ENCODE assay signal across 8 cellular contexts in the genomic region with DNA sequence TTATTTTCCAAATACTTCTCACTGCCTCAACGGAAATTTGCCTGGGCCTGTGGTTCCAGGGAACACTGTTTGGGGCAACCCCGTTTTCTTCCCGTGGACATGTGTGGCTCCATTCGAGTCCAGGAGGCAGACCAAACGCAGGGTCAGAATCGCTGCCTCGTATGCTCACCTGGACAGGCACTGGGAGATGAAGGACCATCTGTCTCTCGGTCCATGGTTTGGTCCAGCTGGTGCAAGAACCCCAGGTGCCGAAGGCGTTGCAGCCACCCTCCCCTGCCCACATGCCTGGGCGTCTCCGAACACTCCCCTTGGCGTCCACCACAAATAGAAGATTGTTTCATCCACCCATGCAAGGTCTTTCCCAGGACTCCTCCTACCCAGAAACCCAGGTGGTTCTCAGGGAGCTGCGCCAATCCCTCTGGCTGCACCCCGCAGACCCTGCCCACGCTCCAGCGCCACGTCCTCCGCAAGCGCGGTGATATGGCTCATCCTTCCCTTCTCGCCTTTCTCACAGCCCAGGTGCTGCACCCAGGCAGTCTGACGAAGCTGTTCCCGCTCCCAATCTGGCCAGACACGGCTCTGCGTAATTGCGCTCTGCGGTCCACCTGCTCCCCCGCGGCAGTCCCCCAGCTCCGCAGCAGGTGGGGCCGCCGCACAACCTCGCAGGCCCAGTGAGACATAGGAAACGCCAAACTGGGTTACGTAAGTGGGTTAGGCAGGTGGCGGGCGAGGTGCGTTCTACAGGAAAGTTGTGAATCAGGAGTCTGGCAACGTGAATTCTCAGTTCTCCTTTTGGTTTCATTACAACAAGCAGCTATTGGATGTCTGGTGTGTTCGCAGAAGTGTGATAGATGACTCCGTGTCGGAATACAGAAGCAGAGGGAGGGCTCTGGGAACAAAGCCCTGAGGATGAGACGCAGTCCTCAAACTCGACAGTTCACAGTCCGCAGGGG.
DNase-seq lines count a peak whose midpoint lies in the region; ATAC-seq and TF ChIP-seq lines count a peak whose summit lies in the region.

No MANE protein-coding gene starts in this region.

- DNase-seq in COR-L47 (lab: John Stamatoyannopoulos, UW) (peak; percentile 93), PC-9 (peak; percentile 70 to 80), memory B cell (ENCODE audit: low spot score in 2 of 2) (peak; percentile 72), dedifferentiated amniotic fluid mesenchymal stem cell (ENCODE audit: extremely low spot score) (no peak)
- DNase-seq in stimulated activated naive CD8-positive, alpha-beta T cell treated with anti-CD3 and anti-CD28 coated beads, Interleukin-15, amount 100 ng/mL, for 72 hours = peak; percentile 27 to 52

- peak overlapping the region; percentile 80 for H2AFZ ChIP-seq in PC-9

- H3K27me3 ChIP-seq in PC-9 (ENCODE audit: insufficient read depth, low read depth) = no peaks in the 10 kb centered on the region
- H3K27me3 ChIP-seq in ectodermal cell (ENCODE audit: control insufficient read depth, insufficient read depth, low read length, poor library complexity, severe bottlenecking) = peaks cover 19% of the 10 kb centered on the region

- H3K36me3 ChIP-seq in PC-9 (ENCODE audit: low read depth) (no peaks in the 10 kb centered on the region), ectodermal cell (ENCODE audit: control insufficient read depth, insufficient read depth, low read length) (no peaks in the 10 kb centered on the region)

- peak overlapping the region; percentile 84 for H3K4me3 Mint-ChIP-seq in memory B cell
- H3K4me3 Mint-ChIP-seq in stimulated activated naive CD8-positive, alpha-beta T cell treated with anti-CD3 and anti-CD28 coated beads, Interleukin-15, amount 100 ng/mL, for 72 hours = peak overlapping the region; percentile 63 to 77

- TSS peak; percentile 84 for BruUV-seq in PC-9 (replicated peaks; lab: Mats Ljungman, UMichigan)

- H3K4me1 ChIP-seq in PC-9 (replicated peaks; ENCODE audit: insufficient read depth) = peaks cover 17% of the 10 kb centered on the region
- H3K4me1 ChIP-seq in ectodermal cell (ENCODE audit: control insufficient read depth, insufficient read depth, low read length) = no peaks in the 10 kb centered on the region

- intact Hi-C loops in PC-9 (cut with micrococcal nuclease; ENCODE audit: unreplicated experiment) = loop anchor here (1.0 to 10.0 kb wide), 3 partner anchors 31 to 453 kb away; no protein-coding TSS in a partner anchor

- H3K4me2 ChIP-seq in PC-9 = peak overlapping the region; percentile 87

- CTCF ChIA-PET in PC-9 (lab: Charles Lee) = interaction anchor here (0.6 kb wide), 1 partner anchor 169 kb away, joined by 3 read pairs; no protein-coding TSS in a partner anchor

- TF ChIP-seq CTCF in PC-9 (conservative IDR thresholded peaks at IDR 0.05) = peak; percentile 51

- H4K20me1 ChIP-seq in PC-9 (ENCODE audit: insufficient read depth) = no peaks in the 10 kb centered on the region

- peak overlapping the region; percentile 62 for H3K27ac Mint-ChIP-seq in memory B cell
- H3K27ac Mint-ChIP-seq in stimulated activated naive CD8-positive, alpha-beta T cell treated with anti-CD3 and anti-CD28 coated beads, Interleukin-15, amount 100 ng/mL, for 72 hours = no peak overlapping the region

- H3K27ac ChIP-seq in PC-9 = no peak overlapping the region
- H3K27ac ChIP-seq in ectodermal cell (ENCODE audit: insufficient read depth, low read depth, low read length, poor library complexity, severe bottlenecking) = no peak overlapping the region

- WGBS in ectodermal cell, 2 experiments = 64 to 71% methylated on average over 45 of the region's 46 CpGs

- peaks cover 3% of the 10 kb centered on the region; the same call in 1 of the 2 replicates for H3F3A ChIP-seq in PC-9 (ENCODE audit: insufficient read depth, low read depth)

- ATAC-seq in GM19438 (IDR thresholded peaks at IDR 0.05; ENCODE audit: low read depth, unreplicated experiment) = peak; percentile 98
- ATAC-seq in HG03558 (IDR thresholded peaks at IDR 0.05; ENCODE audit: extremely low read depth, unreplicated experiment) = peak; percentile 75
- peak; percentile 93 for ATAC-seq in memory B cell (ENCODE audit: low read depth)
- ATAC-seq in stimulated activated naive CD8-positive, alpha-beta T cell treated with anti-CD3 and anti-CD28 coated beads, Interleukin-15, amount 100 ng/mL, for 72 hours = peak; percentile 88

- no peaks in the 10 kb centered on the region for H3K79me2 ChIP-seq in PC-9 (ENCODE audit: low read depth)

- H3K4me1 Mint-ChIP-seq in memory B cell = peaks cover 7% of the 10 kb centered on the region
- H3K4me1 Mint-ChIP-seq in stimulated activated naive CD8-positive, alpha-beta T cell treated with anti-CD3 and anti-CD28 coated beads, Interleukin-15, amount 100 ng/mL, for 72 hours = peaks cover 11% of the 10 kb centered on the region

- H3K36me3 Mint-ChIP-seq in memory B cell = no peaks in the 10 kb centered on the region

- H3K9me3 Mint-ChIP-seq in memory B cell = peaks cover 4% of the 10 kb centered on the region
- no peaks in the 10 kb centered on the region for H3K9me3 Mint-ChIP-seq in stimulated activated naive CD8-positive, alpha-beta T cell treated with anti-CD3 and anti-CD28 coated beads, Interleukin-15, amount 100 ng/mL, for 72 hours

- H3K9me2 ChIP-seq in PC-9 (ENCODE audit: insufficient read depth) = no peaks in the 10 kb centered on the region

- peaks cover 11% of the 10 kb centered on the region for H3K27me3 Mint-ChIP-seq in memory B cell
- peaks cover 55% of the 10 kb centered on the region for H3K27me3 Mint-ChIP-seq in stimulated activated naive CD8-positive, alpha-beta T cell treated with anti-CD3 and anti-CD28 coated beads, Interleukin-15, amount 100 ng/mL, for 72 hours

- POLR2A ChIA-PET in PC-9 (lab: Charles Lee; ENCODE audit: unreplicated experiment) = interaction anchor here (0.5 to 1.0 kb wide), 5 partner anchors 28 to 121 kb away, joined by 3 to 23 read pairs (median 4); no protein-coding TSS in a partner anchor

- H3K4me3 ChIP-seq in PC-9 (peak overlapping the region; percentile 54), ectodermal cell (ENCODE audit: insufficient read depth, low read depth, low read length) (peak overlapping the region; percentile 16)

- H3K9me3 ChIP-seq in PC-9 (ENCODE audit: insufficient read depth, low read depth) (no peaks in the 10 kb centered on the region), ectodermal cell (ENCODE audit: control insufficient read depth, low read length) (no peaks in the 10 kb centered on the region)
